17 cellular contexts compared by ENCODE assay signal in genomic region chr2:23918837-23919489, GRCh38. TPM values are rescaled to one million over a fixed set of nuclear protein-coding genes. Genes with fewer than 3 reads are reported as not detected.
DNase-seq lines count a peak whose midpoint lies in the region; ATAC-seq and TF ChIP-seq lines count a peak whose summit lies in the region.
"Had no signal": no experiment of that assay in that cellular context is flagged by ENCODE, and none has a peak within 500 bp of the region (broad histone marks: within the 10 kb centered on the region; RNA-seq: fewer than 3 reads in every experiment).

No MANE protein-coding gene starts in this region.

- no peaks in the 10 kb centered on the region for H3K36me3 Mint-ChIP-seq in CD8-positive, alpha-beta T cell
- peaks cover 0 to 1% (median 0%) of the 10 kb centered on the region in 5 donors for H3K36me3 Mint-ChIP-seq in naive thymus-derived CD4-positive, alpha-beta T cell
- H3K36me3 Mint-ChIP-seq: CD4-positive, CD25-positive, alpha-beta regulatory T cell had no signal

- in situ Hi-C loops in GM23248 (cut with MboI), result no loop called here

- no peak overlapping the region for H3K27ac ChIP-seq in CD8-positive, alpha-beta T cell (ENCODE audit: low read depth, low read length)
- no peak overlapping the region for H3K27ac ChIP-seq in GM23248
- no peak overlapping the region for H3K27ac ChIP-seq in naive thymus-derived CD4-positive, alpha-beta T cell (ENCODE audit: low read depth, low read length)

- POLR2A ChIA-PET in CD8-positive, alpha-beta T cell (lab: Charles Lee), result interaction anchor here (0.6 kb wide), 1 partner anchor 44 kb away, joined by 3 read pairs; no protein-coding TSS in a partner anchor
- POLR2A ChIA-PET in naive thymus-derived CD4-positive, alpha-beta T cell (lab: Charles Lee), result interaction anchor here (1.1 kb wide), 1 partner anchor 9 kb away, joined by 4 read pairs; no protein-coding TSS in a partner anchor

- H3K9ac ChIP-seq in GM23248 (no peak overlapping the region), adipocyte (ENCODE audit: low read length) (no peak overlapping the region)

- no peak overlapping the region for H3K4me3 ChIP-seq in CD8-positive, alpha-beta T cell (ENCODE audit: low read depth, low read length)
- H3K4me3 ChIP-seq in GM23248, result no peak overlapping the region
- H3K4me3 ChIP-seq in adipocyte (ENCODE audit: low read length), result no peak overlapping the region
- no peak overlapping the region for H3K4me3 ChIP-seq in naive thymus-derived CD4-positive, alpha-beta T cell (ENCODE audit: low read length)
- H3K4me3 ChIP-seq: MG63 had no signal

- intact Hi-C loops in CD8-positive, alpha-beta T cell (cut with DNase I, micrococcal nuclease), result no loop called here
- intact Hi-C loops in naive thymus-derived CD4-positive, alpha-beta T cell (cut with micrococcal nuclease), result loop anchor here in 1 of 2 donors (1.0 kb wide), 1 partner anchor 7 kb away; no protein-coding TSS in a partner anchor

- CTCF ChIA-PET in CD8-positive, alpha-beta T cell (lab: Charles Lee), result interaction anchor here (0.7 kb wide), 1 partner anchor 161 kb away, joined by 4 read pairs; no protein-coding TSS in a partner anchor
- CTCF ChIA-PET in naive thymus-derived CD4-positive, alpha-beta T cell (lab: Charles Lee), result no interaction called here

- H3K27me3 Mint-ChIP-seq in CD8-positive, alpha-beta T cell (ENCODE audit: low read depth), result no peaks in the 10 kb centered on the region
- no peaks in the 10 kb centered on the region for H3K27me3 Mint-ChIP-seq in naive thymus-derived CD4-positive, alpha-beta T cell
- H3K27me3 Mint-ChIP-seq: CD4-positive, CD25-positive, alpha-beta regulatory T cell had no signal

- H3K36me3 ChIP-seq in CD8-positive, alpha-beta T cell (ENCODE audit: insufficient read depth, low read length), result no peaks in the 10 kb centered on the region
- H3K36me3 ChIP-seq in GM23248 (ENCODE audit: low read depth), result no peaks in the 10 kb centered on the region
- H3K36me3 ChIP-seq in adipocyte (ENCODE audit: control insufficient read depth, insufficient read depth, low read length, severe bottlenecking), result no peaks in the 10 kb centered on the region
- H3K36me3 ChIP-seq in naive thymus-derived CD4-positive, alpha-beta T cell (ENCODE audit: control insufficient read depth in 2 of 3, insufficient read depth in 3 of 3, low read length in 3 of 3), result no peaks in the 10 kb centered on the region

- WGBS in GM23248 (ENCODE audit: low coverage in 1 of 2, low lambda C conversion rate in 2 of 2, missing lambda C conversion rate in 2 of 2), 2 experiments, result 67 to 72% methylated on average over 8 of the region's 8 CpGs

- H2AFZ ChIP-seq in GM23248, result no peak overlapping the region

- no peaks in the 10 kb centered on the region for H3K9me2 ChIP-seq in GM23248 (ENCODE audit: insufficient read depth)

- DNase-seq in CD8-positive, alpha-beta T cell, result no peak
- DNase-seq in GM23248 (peak; percentile 51), adipocyte (ENCODE audit: low read depth) (peak; percentile 12), mucosa of gallbladder (ENCODE audit: low spot score) (no peak), anterior cingulate cortex (lab: John Stamatoyannopoulos, UW) (no peak), NCI-H2171 treated with DMSO at 0.1 percent for 48 hours (lab: John Stamatoyannopoulos, UW) (no peak)
- no peak for DNase-seq in naive thymus-derived CD4-positive, alpha-beta T cell
- DNase-seq: CD4-positive, CD25-positive, alpha-beta regulatory T cell; DMS79 treated with DMSO at 0.1 percent for 48 hours; GOT3; KG1; MG63; NCI-H1092 treated with DMSO at 0.1 percent for 48 hours; NCI-H2081 treated with DMSO at 0.1 percent for 48 hours; NCI-H510A treated with DMSO at 0.1 percent for 48 hours; NCI-H82; SHP77 treated with DMSO at 0.1 percent for 48 hours had no signal

- no peak overlapping the region for H3K4me2 ChIP-seq in GM23248 (ENCODE audit: unreplicated experiment)

- peak overlapping the region; percentile 46 for H3K27ac Mint-ChIP-seq in CD8-positive, alpha-beta T cell
- H3K27ac Mint-ChIP-seq in naive thymus-derived CD4-positive, alpha-beta T cell, result peak overlapping the region in 7 of 9 donors; percentile 15 to 78 (median 31)

- no peaks in the 10 kb centered on the region for H4K20me1 ChIP-seq in GM23248 (ENCODE audit: insufficient read depth)

- no peaks in the 10 kb centered on the region for H3K27me3 ChIP-seq in CD8-positive, alpha-beta T cell (ENCODE audit: insufficient read depth, low read length)
- H3K27me3 ChIP-seq in GM23248 (replicated peaks; ENCODE audit: insufficient read depth) (no peaks in the 10 kb centered on the region), adipocyte (replicated peaks; ENCODE audit: control insufficient read depth, insufficient read depth, low read length) (no peaks in the 10 kb centered on the region)
- H3K27me3 ChIP-seq in naive thymus-derived CD4-positive, alpha-beta T cell (ENCODE audit: control insufficient read depth in 2 of 2, insufficient read depth in 2 of 2, low read length in 2 of 2), result no peaks in the 10 kb centered on the region
- H3K27me3 ChIP-seq: MG63 had no signal

- ATAC-seq in CD8-positive, alpha-beta T cell, result no peak
- ATAC-seq in naive thymus-derived CD4-positive, alpha-beta T cell, result no peak

- H3K9me3 ChIP-seq in CD8-positive, alpha-beta T cell (ENCODE audit: low read length), result no peaks in the 10 kb centered on the region
- H3K9me3 ChIP-seq in GM23248 (ENCODE audit: low read depth) (no peaks in the 10 kb centered on the region), adipocyte (ENCODE audit: control insufficient read depth, low read length) (no peaks in the 10 kb centered on the region)
- no peaks in the 10 kb centered on the region for H3K9me3 ChIP-seq in naive thymus-derived CD4-positive, alpha-beta T cell (ENCODE audit: control insufficient read depth in 2 of 3, low read length in 3 of 3)
- H3K9me3 ChIP-seq: MG63 had no signal

- peaks cover 11% of the 10 kb centered on the region; the same call in 1 of the 2 replicates for H3F3A ChIP-seq in GM23248 (ENCODE audit: insufficient read depth)

- H3K4me1 Mint-ChIP-seq in CD8-positive, alpha-beta T cell (ENCODE audit: low read depth), result peaks cover 73% of the 10 kb centered on the region
- peaks cover 46 to 87% (median 78%) of the 10 kb centered on the region in 7 donors for H3K4me1 Mint-ChIP-seq in naive thymus-derived CD4-positive, alpha-beta T cell

- peaks cover 31% of the 10 kb centered on the region for H3K4me1 ChIP-seq in CD8-positive, alpha-beta T cell (ENCODE audit: insufficient read depth, low read length)
- H3K4me1 ChIP-seq in GM23248 (ENCODE audit: insufficient read depth), result 0 out of 2 replicates have a peak, but pooled peaks cover 9% of the 10 kb centered on the region
- peaks cover 23% of the 10 kb centered on the region for H3K4me1 ChIP-seq in adipocyte (ENCODE audit: control insufficient read depth, insufficient read depth, low read length)
- peaks cover 12 to 26% of the 10 kb centered on the region in 2 donors for H3K4me1 ChIP-seq in naive thymus-derived CD4-positive, alpha-beta T cell (ENCODE audit: control insufficient read depth in 2 of 2, insufficient read depth in 2 of 2, low read length in 2 of 2)

- no peaks in the 10 kb centered on the region for H3K9me3 Mint-ChIP-seq in CD8-positive, alpha-beta T cell
- H3K9me3 Mint-ChIP-seq in naive thymus-derived CD4-positive, alpha-beta T cell, result no peaks in the 10 kb centered on the region
- H3K9me3 Mint-ChIP-seq: CD4-positive, CD25-positive, alpha-beta regulatory T cell had no signal

- peaks cover 99% of the 10 kb centered on the region for H3K79me2 ChIP-seq in GM23248 (ENCODE audit: insufficient read depth)

- TF ChIP-seq CTCF in CD8-positive, alpha-beta T cell (IDR thresholded peaks at IDR 0.05), result no peak

- H3K4me3 Mint-ChIP-seq in CD8-positive, alpha-beta T cell, result no peak overlapping the region
- peak overlapping the region in 6 of 10 donors; percentile 2 to 53 (median 43) for H3K4me3 Mint-ChIP-seq in naive thymus-derived CD4-positive, alpha-beta T cell

RNA-seq across cellular contexts. Expression of gene ATAD2B, which starts 8.0 kb away (rescaled TPM):
- 10 to 100 TPM; 32.0 to 32.4 TPM for total RNA-seq in CD8-positive, alpha-beta T cell
- total RNA-seq in GM23248 (2014; rRNA removed; shearing (Covaris generic)), result 6.7 and 10.9 TPM in 2 replicates
- polyA plus RNA-seq in GM23248 (2016; fragmentation: Nextera tagmentation; extraction: Ambion mirVana), result 4.1 and 4.8 TPM in 2 replicates
- total RNA-seq in naive thymus-derived CD4-positive, alpha-beta T cell, result 10 to 100 TPM; 31.8 to 55.8 (median 43.3) TPM
- polyA plus RNA-seq in naive thymus-derived CD4-positive, alpha-beta T cell, result 10 to 100 TPM; 10.2 to 13.0 TPM
- total RNA-seq in mucosa of gallbladder, result 16.3 TPM

RNA-seq across cellular contexts. Expression of gene UBXN2A, which starts 21.3 kb away (rescaled TPM):
- 10 to 100 TPM; 17.7 to 18.0 TPM for total RNA-seq in CD8-positive, alpha-beta T cell
- total RNA-seq in GM23248 (2014; rRNA removed; shearing (Covaris generic)), result 11.9 and 17.2 TPM in 2 replicates
- 16.3 and 18.0 TPM in 2 replicates for polyA plus RNA-seq in GM23248 (2016; fragmentation: Nextera tagmentation; extraction: Ambion mirVana)
- total RNA-seq in naive thymus-derived CD4-positive, alpha-beta T cell, result 10 to 100 TPM; 11.5 to 13.5 (median 12.4) TPM
- polyA plus RNA-seq in naive thymus-derived CD4-positive, alpha-beta T cell, result 1 to 10 TPM; 9.2 to 9.7 TPM
- total RNA-seq in mucosa of gallbladder, result 11.8 TPM

Comparison
In these comparisons a context has a peak if more than half of its experiments do, and no peak if none do; other contexts are left out.
1. DNase-seq: peak in GM23248 (single experiment) and adipocyte (single experiment); none in CD8-positive, alpha-beta T cell (0 of 7), naive thymus-derived CD4-positive, alpha-beta T cell (0 of 9), mucosa of gallbladder (single experiment), anterior cingulate cortex (0 of 58) and NCI-H2171 treated with DMSO at 0.1 percent for 48 hours (single experiment).